Comparison of ENCODE assay signal across 8 cellular contexts in the genomic region with DNA sequence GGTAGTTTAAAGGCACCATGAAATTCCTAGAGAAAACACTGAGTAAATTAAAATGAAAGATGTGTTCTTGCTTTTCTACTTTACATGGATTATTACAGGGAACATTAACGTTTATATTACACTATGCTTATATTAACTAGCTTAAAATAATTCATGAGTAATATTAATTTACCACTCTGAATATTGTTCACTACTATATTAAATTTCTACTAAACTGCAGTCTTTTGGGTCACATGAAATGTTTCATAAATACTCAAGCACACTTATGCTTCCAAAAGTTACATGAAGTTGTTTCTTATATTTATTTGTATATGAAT. TPM values are rescaled to one million over a fixed set of nuclear protein-coding genes. Genes with fewer than 3 reads are reported as not detected.
DNase-seq lines count a peak whose midpoint lies in the region; TF ChIP-seq lines count a peak whose summit lies in the region.

No MANE protein-coding gene starts in this region.

- H3K27ac ChIP-seq in BLaER1, result peak overlapping the region; percentile 96
- peak overlapping the region; percentile 94 to 96 for H3K27ac ChIP-seq in coronary artery
- no peak overlapping the region for H3K27ac ChIP-seq in neuronal stem cell (replicated peaks; ENCODE audit: low read length)

- no peak overlapping the region for H2BK15ac ChIP-seq in neuronal stem cell (ENCODE audit: low read length)

- H3K27me3 ChIP-seq in BLaER1 (no peaks in the 10 kb centered on the region), neuronal stem cell (ENCODE audit: control insufficient read depth in 3 of 3, insufficient read depth in 3 of 3, low read depth in 1 of 3, low read length in 3 of 3) (no peaks in the 10 kb centered on the region)

- no peak for DNase-seq in NB4 (ENCODE audit: low read depth)
- no peak for DNase-seq in coronary artery (ENCODE audit: low spot score)
- no peak for DNase-seq in neuronal stem cell (ENCODE audit: low spot score)
- DNase-seq in NCI-H82 (lab: John Stamatoyannopoulos, UW), result no peak
- no peak for DNase-seq in HT-29 (ENCODE audit: low spot score)
- DNase-seq in HPDE6-E6E7 (ENCODE audit: extremely low spot score), result no peak
- DNase-seq in cerebellum (ENCODE audit: low spot score), result no peak

- H3K79me1 ChIP-seq in neuronal stem cell (ENCODE audit: low read depth, low read length), result peaks cover 2% of the 10 kb centered on the region

- no peak overlapping the region for H2AK5ac ChIP-seq in neuronal stem cell (ENCODE audit: low read depth, low read length)

- H4K91ac ChIP-seq in neuronal stem cell (ENCODE audit: low read depth, low read length, poor library complexity), result no peak overlapping the region

- no peak overlapping the region for H2BK5ac ChIP-seq in neuronal stem cell (ENCODE audit: low read length)

- no peak overlapping the region for H3K23ac ChIP-seq in neuronal stem cell (ENCODE audit: low read depth, low read length, poor library complexity)

- TF ChIP-seq CTCF in NB4 (IDR thresholded peaks at IDR 0.05; ENCODE audit: low read depth, low read length) (no peak), coronary artery (IDR thresholded peaks at IDR 0.05) (no peak)

- no CpG with 5 or more reads among the region's 1 CpG for WGBS in neuronal stem cell (ENCODE audit: extremely low coverage in 2 of 2, insufficient read length in 2 of 2, insufficient replicate concordance in 1 of 2), 2 donors

- H3K4me2 ChIP-seq in BLaER1, result peak overlapping the region; percentile 75
- H3K4me2 ChIP-seq in neuronal stem cell (ENCODE audit: insufficient read depth, low read length, poor library complexity, severe bottlenecking), result no peak overlapping the region

- H2BK12ac ChIP-seq in neuronal stem cell (ENCODE audit: low read length), result no peak overlapping the region

- H3K4ac ChIP-seq in neuronal stem cell (ENCODE audit: low read length), result no peak overlapping the region

- H3K4me1 ChIP-seq in BLaER1 (peaks cover 76% of the 10 kb centered on the region), neuronal stem cell (ENCODE audit: control insufficient read depth in 2 of 2, insufficient read depth in 1 of 2, low read depth in 1 of 2, low read length in 2 of 2) (peaks cover 10 to 18% of the 10 kb centered on the region in 2 donors)

- peak overlapping the region; percentile 86 for H2AFZ ChIP-seq in neuronal stem cell (ENCODE audit: low read length)

- no peak for TF ChIP-seq POLR2A in NB4 (IDR thresholded peaks at IDR 0.05; ENCODE audit: extremely low read depth, insufficient read length)

- H3K4me3 ChIP-seq in BLaER1, result peak overlapping the region; percentile 44
- H3K4me3 ChIP-seq in NB4 (ENCODE audit: low read depth, low read length), result peak overlapping the region; percentile 35
- peak overlapping the region; percentile 53 for H3K4me3 ChIP-seq in coronary artery
- H3K4me3 ChIP-seq in neuronal stem cell (ENCODE audit: low read length in 2 of 2), result peak overlapping the region in 1 of 2 donors; percentile 42

- no peak overlapping the region for H3K14ac ChIP-seq in neuronal stem cell (ENCODE audit: low read length)

- H3K18ac ChIP-seq in neuronal stem cell (ENCODE audit: low read length), result no peak overlapping the region

- H4K20me1 ChIP-seq in BLaER1, result peaks cover 16% of the 10 kb centered on the region

- H4K8ac ChIP-seq in neuronal stem cell (ENCODE audit: low read depth, low read length), result no peak overlapping the region

- H3K9ac ChIP-seq in BLaER1 (peak overlapping the region; percentile 76), neuronal stem cell (ENCODE audit: low read depth, low read length, poor library complexity) (no peak overlapping the region)

- no peaks in the 10 kb centered on the region for H3K36me3 ChIP-seq in BLaER1
- H3K36me3 ChIP-seq in neuronal stem cell (replicated peaks in 1 of 2; ENCODE audit: control insufficient read depth in 2 of 2, insufficient read depth in 2 of 2, low read length in 2 of 2), result no peaks in the 10 kb centered on the region

- no peaks in the 10 kb centered on the region for H3K9me3 ChIP-seq in BLaER1
- H3K9me3 ChIP-seq in neuronal stem cell (replicated peaks in 1 of 2; ENCODE audit: control insufficient read depth in 2 of 2, insufficient read depth in 1 of 2, low read depth in 1 of 2, low read length in 2 of 2), result no peaks in the 10 kb centered on the region

- no peak overlapping the region for H2BK120ac ChIP-seq in neuronal stem cell (ENCODE audit: low read depth, low read length)

RNA-seq across cellular contexts. Expression of a gene that starts 3.4 kb away (rescaled TPM):
- polyA plus RNA-seq in neuronal stem cell (2013, experiment 1 of 2), result 41.5 TPM
- polyA plus RNA-seq in neuronal stem cell (2013, experiment 2 of 2), result 41.0 TPM
- 14.3 and 15.3 TPM in 2 replicates for total RNA-seq in HT-29 (2014; rRNA removed; shearing (Covaris generic))
- 36.3 TPM for total RNA-seq in cerebellum

RNA-seq across cellular contexts. Expression of a gene that starts 5.2 kb away (rescaled TPM):
- polyA plus RNA-seq in neuronal stem cell (2013, experiment 1 of 2), result 9.0 TPM
- 8.4 TPM for polyA plus RNA-seq in neuronal stem cell (2013, experiment 2 of 2)
- 26.6 and 30.8 TPM in 2 replicates for total RNA-seq in HT-29 (2014; rRNA removed; shearing (Covaris generic))
- total RNA-seq in cerebellum, result 28.9 TPM
